ENCODE assay signal across 19 cellular contexts in genomic region chr3:188383763-188384162, GRCh38.
"Had no signal": no experiment of that assay in that cellular context is flagged by ENCODE, and none has a peak within 500 bp of the region (broad histone marks: within the 10 kb centered on the region; RNA-seq: fewer than 3 reads in every experiment).

No MANE protein-coding gene starts in this region.

- H3K27me3 Mint-ChIP-seq: activated CD4-positive, alpha-beta memory T cell treated with anti-CD3 and anti-CD28 coated beads, Interleukin-2, amount 10 ng/mL, durations not matched to agents 7 days and 5 days; activated CD4-positive, alpha-beta T cell treated with anti-CD3 and anti-CD28 coated beads, Interleukin-2, amount 10 ng/mL, durations not matched to agents 7 days and 5 days; activated T-cell treated with anti-CD3 and anti-CD28 coated beads, Interleukin-2, amount 50 U/mL, for 24 hours; memory B cell; naive thymus-derived CD4-positive, alpha-beta T cell had no signal

- H3K4me1 Mint-ChIP-seq: endodermal cell had no signal

- ATAC-seq: foreskin keratinocyte; heart right ventricle; naive thymus-derived CD4-positive, alpha-beta T cell; stimulated activated naive CD8-positive, alpha-beta T cell treated with anti-CD3 and anti-CD28 coated beads, Interleukin-15, Interleukin-2, amounts not matched to agents 100 U/mL and 50 U/mL, for 24 hours had no signal

- DNase-seq: activated CD4-positive, alpha-beta memory T cell treated with anti-CD3 and anti-CD28 coated beads, Interleukin-2, amount 10 ng/mL, durations not matched to agents 7 days and 5 days; activated CD4-positive, alpha-beta T cell treated with anti-CD3 and anti-CD28 coated beads for 1 hour; activated CD4-positive, alpha-beta T cell treated with anti-CD3 and anti-CD28 coated beads, Interleukin-2, amount 10 ng/mL, durations not matched to agents 7 days and 5 days; activated CD8-positive, alpha-beta memory T cell treated with anti-CD3 and anti-CD28 coated beads, Interleukin-2, amount 50 U/mL, for 48 hours; activated gamma-delta T cell; activated naive CD4-positive, alpha-beta T cell treated with anti-CD3 and anti-CD28 coated beads, Interleukin-2, amount 50 U/mL, for 16 hours; activated T-cell treated with anti-CD3 and anti-CD28 coated beads, Interleukin-2, amount 50 U/mL, for 24 hours; amniotic stem cell; caudate nucleus; endodermal cell; foreskin keratinocyte; heart right ventricle; midbrain; naive thymus-derived CD4-positive, alpha-beta T cell; pancreas; spleen; stimulated activated naive CD8-positive, alpha-beta T cell treated with anti-CD3 and anti-CD28 coated beads, Interleukin-15, Interleukin-2, amounts not matched to agents 100 U/mL and 50 U/mL, for 24 hours; testis had no signal

- H3K9me3 Mint-ChIP-seq: activated T-cell treated with anti-CD3 and anti-CD28 coated beads, Interleukin-2, amount 50 U/mL, for 24 hours; memory B cell had no signal

- H3K4me3 Mint-ChIP-seq: activated CD4-positive, alpha-beta memory T cell treated with anti-CD3 and anti-CD28 coated beads, Interleukin-2, amount 10 ng/mL, durations not matched to agents 7 days and 5 days; activated CD4-positive, alpha-beta T cell treated with anti-CD3 and anti-CD28 coated beads, Interleukin-2, amount 10 ng/mL, durations not matched to agents 7 days and 5 days; activated T-cell treated with anti-CD3 and anti-CD28 coated beads, Interleukin-2, amount 50 U/mL, for 24 hours; endodermal cell; memory B cell; naive thymus-derived CD4-positive, alpha-beta T cell had no signal

- H3K27ac Mint-ChIP-seq: activated CD4-positive, alpha-beta memory T cell treated with anti-CD3 and anti-CD28 coated beads, Interleukin-2, amount 10 ng/mL, durations not matched to agents 7 days and 5 days; activated CD4-positive, alpha-beta T cell treated with anti-CD3 and anti-CD28 coated beads, Interleukin-2, amount 10 ng/mL, durations not matched to agents 7 days and 5 days; activated T-cell treated with anti-CD3 and anti-CD28 coated beads, Interleukin-2, amount 50 U/mL, for 24 hours; endodermal cell; memory B cell; naive thymus-derived CD4-positive, alpha-beta T cell had no signal
